In the genomic region with DNA sequence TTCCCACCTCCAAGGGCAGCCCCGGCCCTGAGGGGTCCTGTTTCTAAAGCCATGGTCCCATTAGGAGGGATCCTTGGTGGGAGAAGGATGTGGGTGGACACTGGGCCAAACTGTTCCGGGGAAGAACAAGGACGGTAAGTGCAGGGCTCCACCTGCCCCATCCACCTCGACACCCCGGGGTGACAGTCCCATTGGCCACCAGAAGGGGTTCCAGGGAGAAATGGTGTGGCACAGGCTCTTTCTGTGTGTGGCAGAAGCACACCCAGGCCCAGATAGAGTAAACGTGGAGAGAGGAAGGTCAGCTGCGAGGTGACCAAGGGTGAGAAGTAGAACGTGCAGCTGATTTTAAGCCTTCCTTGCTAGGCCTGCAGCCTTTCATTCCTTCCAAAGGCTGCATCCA, we compare ENCODE assay signal across 17 cellular contexts. TPM values are rescaled to one million over a fixed set of nuclear protein-coding genes. Genes with fewer than 3 reads are reported as not detected.
DNase-seq lines count a peak whose midpoint lies in the region; ATAC-seq and TF ChIP-seq lines count a peak whose summit lies in the region.
"Had no signal": no experiment of that assay in that cellular context is flagged by ENCODE, and none has a peak within 500 bp of the region (broad histone marks: within the 10 kb centered on the region; RNA-seq: fewer than 3 reads in every experiment).

No MANE protein-coding gene starts in this region.

- DNase-seq in Calu3 = no peak
- no peak for DNase-seq in PC-9
- DNase-seq in COLO668 (lab: John Stamatoyannopoulos, UW; ENCODE audit: unreplicated experiment) = no peak
- no peak for DNase-seq in middle frontal gyrus (ENCODE audit: extremely low spot score, low spot score)
- DNase-seq in MCF 10A (ENCODE audit: unreplicated experiment) = no peak
- DNase-seq: activated CD4-positive, alpha-beta T cell treated with anti-CD3 and anti-CD28 coated beads, Interleukin-2, amount 10 ng/mL, durations not matched to agents 7 days and 5 days; central memory CD4-positive, alpha-beta T cell; effector memory CD8-positive, alpha-beta T cell; hippocampal formation; kidney; NCI-H774; stimulated activated CD4-positive, alpha-beta T cell treated with anti-CD3 and anti-CD28 coated beads, Interleukin-4, amount 100 ng/mL, for 4 hours had no signal

- H3K9me3 Mint-ChIP-seq in Calu3 (ENCODE audit: low read depth, unreplicated experiment) = no peaks in the 10 kb centered on the region
- no peaks in the 10 kb centered on the region for H3K9me3 Mint-ChIP-seq in MCF 10A (ENCODE audit: unreplicated experiment)
- H3K9me3 Mint-ChIP-seq: activated CD4-positive, alpha-beta T cell treated with anti-CD3 and anti-CD28 coated beads, Interleukin-2, amount 10 ng/mL, durations not matched to agents 7 days and 5 days; activated naive CD4-positive, alpha-beta T cell treated with anti-CD3 and anti-CD28 coated beads, Interleukin-2, amount 50 U/mL, for 24 hours; effector memory CD8-positive, alpha-beta T cell had no signal

- H3K27me3 Mint-ChIP-seq in Calu3 (ENCODE audit: unreplicated experiment) (no peaks in the 10 kb centered on the region), MCF 10A (ENCODE audit: insufficient read depth, unreplicated experiment) (no peaks in the 10 kb centered on the region)
- H3K27me3 Mint-ChIP-seq: activated CD4-positive, alpha-beta T cell treated with anti-CD3 and anti-CD28 coated beads, Interleukin-2, amount 10 ng/mL, durations not matched to agents 7 days and 5 days; activated naive CD4-positive, alpha-beta T cell treated with anti-CD3 and anti-CD28 coated beads, Interleukin-2, amount 50 U/mL, for 24 hours; effector memory CD8-positive, alpha-beta T cell had no signal

- H3K4me1 ChIP-seq in PC-9 (replicated peaks; ENCODE audit: insufficient read depth) = peaks cover 95% of the 10 kb centered on the region
- H3K4me1 ChIP-seq in neutrophil (ENCODE audit: control insufficient read depth in 1 of 2, insufficient read depth in 1 of 2, low read depth in 1 of 2, low read length in 1 of 2) = peaks cover 88 to 94% of the 10 kb centered on the region in 2 experiments

- H3K4me2 ChIP-seq in PC-9 = peak overlapping the region; percentile 16; the same call in 1 of the 2 replicates

- H3K36me3 Mint-ChIP-seq in Calu3 (ENCODE audit: insufficient read depth, unreplicated experiment) = peaks cover 70% of the 10 kb centered on the region
- peaks cover 51% of the 10 kb centered on the region for H3K36me3 Mint-ChIP-seq in MCF 10A (ENCODE audit: insufficient read depth, unreplicated experiment)

- H3K79me2 ChIP-seq in PC-9 (ENCODE audit: low read depth) = peaks cover 94% of the 10 kb centered on the region

- H3K27me3 ChIP-seq in PC-9 (ENCODE audit: insufficient read depth, low read depth) (no peaks in the 10 kb centered on the region), neutrophil (no peaks in the 10 kb centered on the region)
- H3K27me3 ChIP-seq: testis had no signal

- no peak overlapping the region for H3K4me3 ChIP-seq in PC-9
- peak overlapping the region in 1 of 2 experiments; percentile 40 for H3K4me3 ChIP-seq in neutrophil (ENCODE audit: low read depth in 1 of 2, low read length in 1 of 2)
- H3K4me3 ChIP-seq: testis had no signal

- no peaks in the 10 kb centered on the region for H3K9me2 ChIP-seq in PC-9 (ENCODE audit: insufficient read depth)

- BruUV-seq in Calu3 (replicated peaks; lab: Mats Ljungman, UMichigan) = no TSS peak
- no TSS peak for BruUV-seq in PC-9 (replicated peaks; lab: Mats Ljungman, UMichigan)
- no TSS peak for BruUV-seq in MCF 10A (replicated peaks; lab: Mats Ljungman, UMichigan)

- intact Hi-C loops in Calu3 (cut with micrococcal nuclease; ENCODE audit: unreplicated experiment) (no loop called here), PC-9 (cut with micrococcal nuclease; ENCODE audit: unreplicated experiment) (no loop called here), MCF 10A (cut with micrococcal nuclease) (no loop called here)

- CTCF ChIA-PET in Calu3 (lab: Charles Lee) (no interaction called here), PC-9 (lab: Charles Lee) (no interaction called here), MCF 10A (lab: Yijun Ruan, JAX) (interaction anchor here (0.6 to 1.2 kb wide), 4 partner anchors 11 to 47 kb away, joined by 3 to 4 read pairs (median 4); no protein-coding TSS in a partner anchor)

- POLR2A ChIA-PET in PC-9 (lab: Charles Lee; ENCODE audit: unreplicated experiment) = interaction anchor here (0.5 kb wide), 1 partner anchor 19 kb away, joined by 35 read pairs; no protein-coding TSS in a partner anchor
- POLR2A ChIA-PET in MCF 10A (lab: Yijun Ruan, JAX) = interaction anchor here (1.3 kb wide), 1 partner anchor 11 kb away, joined by 4 read pairs; no protein-coding TSS in a partner anchor

- H3F3A ChIP-seq in PC-9 (ENCODE audit: insufficient read depth, low read depth) = peaks cover 87% of the 10 kb centered on the region

- no peak for ATAC-seq in GM19452 (IDR thresholded peaks at IDR 0.05; ENCODE audit: unreplicated experiment)
- ATAC-seq: effector memory CD8-positive, alpha-beta T cell had no signal

- H4K20me1 ChIP-seq in PC-9 (ENCODE audit: insufficient read depth) = peaks cover 94% of the 10 kb centered on the region

- peak overlapping the region; percentile 47 for H3K27ac Mint-ChIP-seq in Calu3 (ENCODE audit: unreplicated experiment)
- no peak overlapping the region for H3K27ac Mint-ChIP-seq in MCF 10A (ENCODE audit: low read depth, unreplicated experiment)
- H3K27ac Mint-ChIP-seq: activated naive CD4-positive, alpha-beta T cell treated with anti-CD3 and anti-CD28 coated beads, Interleukin-2, amount 50 U/mL, for 24 hours had no signal

- H3K4me1 Mint-ChIP-seq in Calu3 (ENCODE audit: low read depth, unreplicated experiment) (peaks cover 44% of the 10 kb centered on the region), MCF 10A (ENCODE audit: insufficient read depth, unreplicated experiment) (peaks cover 30% of the 10 kb centered on the region)

- TF ChIP-seq CTCF in Calu3 (IDR thresholded peaks at IDR 0.05; ENCODE audit: unreplicated experiment) (no peak), PC-9 (conservative IDR thresholded peaks at IDR 0.05) (no peak), neutrophil (IDR thresholded peaks at IDR 0.05) (no peak), MCF 10A (IDR thresholded peaks at IDR 0.05; ENCODE audit: unreplicated experiment) (no peak)

- H3K9me3 ChIP-seq in PC-9 (ENCODE audit: insufficient read depth, low read depth) (no peaks in the 10 kb centered on the region), neutrophil (no peaks in the 10 kb centered on the region)
- H3K9me3 ChIP-seq: testis had no signal

- H3K36me3 ChIP-seq in PC-9 (ENCODE audit: low read depth) = peaks cover 34% of the 10 kb centered on the region; the same call in 1 of the 2 replicates
- H3K36me3 ChIP-seq in neutrophil = peaks cover 68% of the 10 kb centered on the region

- peak overlapping the region; percentile 95; the same call in 1 of the 2 replicates for H3K27ac ChIP-seq in PC-9
- peak overlapping the region; percentile 15 for H3K27ac ChIP-seq in cingulate gyrus (ENCODE audit: low read depth, low read length)
- H3K27ac ChIP-seq in neutrophil = peak overlapping the region; percentile 97
- H3K27ac ChIP-seq: testis had no signal

- no peak overlapping the region for H2AFZ ChIP-seq in PC-9

- H3K4me3 Mint-ChIP-seq in Calu3 (ENCODE audit: low read depth, unreplicated experiment) (peak overlapping the region; percentile 22), MCF 10A (ENCODE audit: unreplicated experiment) (no peak overlapping the region)
- H3K4me3 Mint-ChIP-seq: activated CD4-positive, alpha-beta T cell treated with anti-CD3 and anti-CD28 coated beads, Interleukin-2, amount 10 ng/mL, durations not matched to agents 7 days and 5 days; activated naive CD4-positive, alpha-beta T cell treated with anti-CD3 and anti-CD28 coated beads, Interleukin-2, amount 50 U/mL, for 24 hours; effector memory CD8-positive, alpha-beta T cell had no signal

RNA-seq across cellular contexts. Expression of gene TKT, which starts 12.0 kb away (rescaled TPM):
- total RNA-seq in Calu3 (2022) (391 and 446 TPM in 2 replicates), PC-9 (2021) (1,726 and 2,016 TPM in 2 replicates), MCF 10A (2022) (179 and 326 TPM in 2 replicates)

Comparison
In these comparisons a context has a peak if more than half of its experiments do, and no peak if none do; other contexts are left out.
1. H3K27ac ChIP-seq: peak in every context shown above with its lines; median percentile 97 in neutrophil; 95 in PC-9; 15 in cingulate gyrus.